Comparison of ENCODE assay signal across 18 cellular contexts in the genomic region with DNA sequence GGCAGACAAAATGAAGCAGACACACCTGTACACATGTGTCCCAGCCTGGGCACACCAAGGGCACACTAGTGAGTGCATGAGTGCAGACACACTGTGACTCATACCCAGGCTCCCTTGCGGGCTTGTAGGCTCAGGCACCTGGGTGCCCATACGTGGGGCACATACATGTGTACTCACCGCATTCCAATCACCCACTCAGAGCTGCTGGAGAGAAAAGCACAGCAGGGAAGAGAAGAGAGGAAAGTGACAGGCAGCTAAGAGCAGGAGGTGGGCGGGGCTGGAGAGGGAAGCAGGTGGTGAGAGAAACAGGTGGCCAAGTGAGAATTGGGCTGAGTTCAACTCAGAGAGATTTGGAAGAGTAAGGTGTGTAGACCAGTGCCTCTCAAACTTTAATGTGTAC. TPM values are rescaled to one million over a fixed set of nuclear protein-coding genes. Genes with fewer than 3 reads are reported as not detected.
DNase-seq lines count a peak whose midpoint lies in the region; ATAC-seq, FAIRE-seq and TF ChIP-seq lines count a peak whose summit lies in the region.
"Had no signal": no experiment of that assay in that cellular context is flagged by ENCODE, and none has a peak within 500 bp of the region (broad histone marks: within the 10 kb centered on the region; RNA-seq: fewer than 3 reads in every experiment).

No MANE protein-coding gene starts in this region.

- H3K27ac ChIP-seq in HEK293 (ENCODE audit: extremely low read depth, low read depth, low read length) (no peak overlapping the region), H1 (ENCODE audit: low read depth, low read length) (no peak overlapping the region), breast epithelium (no peak overlapping the region)
- H3K27ac ChIP-seq in naive thymus-derived CD4-positive, alpha-beta T cell (ENCODE audit: low read depth, low read length): no peak overlapping the region
- H3K27ac ChIP-seq: HL-60 had no signal

- peaks cover 0 to 1% (median 0%) of the 10 kb centered on the region in 11 donors for H3K9me3 Mint-ChIP-seq in naive thymus-derived CD4-positive, alpha-beta T cell
- H3K9me3 Mint-ChIP-seq: activated CD8-positive, alpha-beta T cell treated with anti-CD3 and anti-CD28 coated beads for 36 hours; activated T-helper 17 cell treated with anti-CD3 and anti-CD28 coated beads, Interleukin-2, amount 50 U/mL, for 72 hours; neural crest cell had no signal

- H3K4ac ChIP-seq in H1 (replicated peaks; ENCODE audit: insufficient read length, low read depth, low read length): no peak overlapping the region

- H4K91ac ChIP-seq in H1 (replicated peaks; ENCODE audit: insufficient read length, low read length): no peak overlapping the region

- H3K4me3 Mint-ChIP-seq in naive thymus-derived CD4-positive, alpha-beta T cell: no peak overlapping the region
- H3K4me3 Mint-ChIP-seq: activated CD8-positive, alpha-beta T cell treated with anti-CD3 and anti-CD28 coated beads for 36 hours; activated T-helper 17 cell treated with anti-CD3 and anti-CD28 coated beads, Interleukin-2, amount 50 U/mL, for 72 hours; neural crest cell had no signal

- no peaks in the 10 kb centered on the region for H3K79me2 ChIP-seq in H1 (ENCODE audit: control insufficient read depth in 1 of 2, insufficient read depth in 2 of 2, low read length in 2 of 2)

- intact Hi-C loops in breast epithelium (cut with DNase I; ENCODE audit: low total_unique reads): no loop called here
- intact Hi-C loops in naive thymus-derived CD4-positive, alpha-beta T cell (cut with micrococcal nuclease): no loop called here

- no peak overlapping the region for H3K4me3 ChIP-seq in HEK293 (ENCODE audit: low read depth, low read length)
- H3K4me3 ChIP-seq in H1 (ENCODE audit: extremely low read depth in 1 of 4, insufficient read depth in 2 of 4, low read depth in 3 of 4, low read length in 4 of 4): 0 out of 8 replicates have a peak overlapping the region, but pooled peaks of 1 of the 4 experiments have one; percentile 14
- no peak overlapping the region for H3K4me3 ChIP-seq in breast epithelium
- H3K4me3 ChIP-seq in naive thymus-derived CD4-positive, alpha-beta T cell (ENCODE audit: low read length): no peak overlapping the region
- H3K4me3 ChIP-seq: K562 had no signal

- no peaks in the 10 kb centered on the region for H3K79me1 ChIP-seq in H1 (ENCODE audit: low read depth, low read length)

- H3K23me2 ChIP-seq in H1 (ENCODE audit: low read depth, low read length): no peaks in the 10 kb centered on the region

- FAIRE-seq in H1 (lab: Jason Lieb, UNC) (peak; percentile 71), H54 (lab: Jason Lieb, UNC) (no peak)
- FAIRE-seq: K562, TTC549 had no signal

- no peak overlapping the region for H4K8ac ChIP-seq in H1 (ENCODE audit: extremely low read depth, insufficient read depth, low read length)

- WGBS in H1 (ENCODE audit: extremely low coverage in 1 of 2, insufficient coverage in 1 of 2, insufficient read length in 1 of 2, insufficient replicate concordance in 2 of 2, low coverage in 1 of 2, low lambda C conversion rate in 2 of 2, missing lambda C conversion rate in 1 of 2), 2 experiments: 24% methylated on average over 4 of the region's 4 CpGs; no CpG with 5 or more reads in 1 of the 2 experiments

- TF ChIP-seq RAD21 in H1 (IDR thresholded peaks at IDR 0.05 in 1 of 2, conservative IDR thresholded peaks at IDR 0.05 in 1 of 2; ENCODE audit: low read depth in 2 of 2, low read length in 2 of 2): no peak

- H3K27me3 Mint-ChIP-seq in naive thymus-derived CD4-positive, alpha-beta T cell: peaks cover 8 to 35% (median 15%) of the 10 kb centered on the region in 5 donors

- H3K18ac ChIP-seq in H1 (ENCODE audit: extremely low read depth, low read length): no peak overlapping the region

- no peak overlapping the region for H2BK120ac ChIP-seq in H1 (replicated peaks; ENCODE audit: low read depth, low read length)

- DNase-seq in COLO668 (lab: John Stamatoyannopoulos, UW; ENCODE audit: unreplicated experiment): peak; percentile 2
- DNase-seq in NCI-H2196 (lab: John Stamatoyannopoulos, UW; ENCODE audit: unreplicated experiment): peak; percentile 67
- peak in 1 of 2 experiments; percentile 65 for DNase-seq in H1 (ENCODE audit: low read depth in 1 of 2, low spot score in 2 of 2)
- no peak for DNase-seq in breast epithelium (ENCODE audit: low spot score in 2 of 2)
- DNase-seq in H54 (ENCODE audit: insufficient read length, low spot score): no peak
- no peak for DNase-seq in naive thymus-derived CD4-positive, alpha-beta T cell
- DNase-seq: activated CD8-positive, alpha-beta T cell treated with anti-CD3 and anti-CD28 coated beads for 36 hours; central memory CD4-positive, alpha-beta T cell; NCI-H2081 treated with DMSO at 0.1 percent for 48 hours; OCI-M1 had no signal

- H2BK5ac ChIP-seq in H1 (ENCODE audit: low read depth, low read length): no peak overlapping the region

- no peak for TF ChIP-seq CTCF in HEK293 (tag by site-specific recombination; IDR thresholded peaks at IDR 0.05)
- no peak for TF ChIP-seq CTCF in H1 (IDR thresholded peaks at IDR 0.05; ENCODE audit: control extremely low read depth in 1 of 3, insufficient read depth in 1 of 3, low read depth in 1 of 3, low read length in 3 of 3)
- no peak for TF ChIP-seq CTCF in breast epithelium (IDR thresholded peaks at IDR 0.05)

- H3K4me1 Mint-ChIP-seq in naive thymus-derived CD4-positive, alpha-beta T cell: peaks cover 0 to 11% (median 9%) of the 10 kb centered on the region in 7 donors
- H3K4me1 Mint-ChIP-seq: activated T-helper 17 cell treated with anti-CD3 and anti-CD28 coated beads, Interleukin-2, amount 50 U/mL, for 72 hours; neural crest cell had no signal

- no peaks in the 10 kb centered on the region for H4K20me1 ChIP-seq in H1 (replicated peaks in 1 of 2; ENCODE audit: control insufficient read depth in 1 of 2, insufficient read depth in 2 of 2, low read length in 2 of 2)

- H3K27me3 ChIP-seq in H1 (replicated peaks in 1 of 4; ENCODE audit: control insufficient read depth in 3 of 4, extremely low read depth in 1 of 4, insufficient read depth in 3 of 4, low read length in 3 of 4) (peaks cover 2 to 14% (median 9%) of the 10 kb centered on the region in 4 experiments; a peak in 6 of 7 replicates), breast epithelium (peaks cover 3 to 52% of the 10 kb centered on the region in 2 donors)
- no peaks in the 10 kb centered on the region for H3K27me3 ChIP-seq in naive thymus-derived CD4-positive, alpha-beta T cell (ENCODE audit: control insufficient read depth in 2 of 2, insufficient read depth in 2 of 2, low read length in 2 of 2)

- 0 out of 4 replicates have a peak overlapping the region, but pooled peaks of 1 of the 2 experiments have one; percentile 5 for H3K4me2 ChIP-seq in H1 (ENCODE audit: insufficient read depth in 1 of 2, low read depth in 2 of 2, low read length in 2 of 2)

- peak overlapping the region; percentile 23; the same call in 1 of the 2 replicates for H2BK20ac ChIP-seq in H1 (ENCODE audit: low read length)

- peaks cover 0 to 44% of the 10 kb centered on the region in 2 experiments; a peak in 1 of 3 replicates for H3K36me3 ChIP-seq in HEK293 (ENCODE audit: control insufficient read depth in 2 of 2, insufficient read depth in 1 of 2, low read length in 2 of 2)
- no peaks in the 10 kb centered on the region for H3K36me3 ChIP-seq in H1 (ENCODE audit: control insufficient read depth in 2 of 4, insufficient read depth in 4 of 4, low read length in 3 of 4)
- no peaks in the 10 kb centered on the region for H3K36me3 ChIP-seq in breast epithelium
- no peaks in the 10 kb centered on the region for H3K36me3 ChIP-seq in naive thymus-derived CD4-positive, alpha-beta T cell (ENCODE audit: control insufficient read depth in 2 of 3, insufficient read depth in 3 of 3, low read length in 3 of 3)

- H3K27ac Mint-ChIP-seq in naive thymus-derived CD4-positive, alpha-beta T cell: peak overlapping the region in 1 of 9 donors; percentile 53
- H3K27ac Mint-ChIP-seq: activated CD8-positive, alpha-beta T cell treated with anti-CD3 and anti-CD28 coated beads for 36 hours; activated T-helper 17 cell treated with anti-CD3 and anti-CD28 coated beads, Interleukin-2, amount 50 U/mL, for 72 hours had no signal

- no peak overlapping the region for H2AFZ ChIP-seq in H1 (ENCODE audit: low read length)

- no peaks in the 10 kb centered on the region for H3K4me1 ChIP-seq in HEK293 (ENCODE audit: control insufficient read depth, insufficient read depth, low read length)
- H3K4me1 ChIP-seq in H1 (replicated peaks in 1 of 4; ENCODE audit: control insufficient read depth in 3 of 4, insufficient read depth in 4 of 4, low read length in 3 of 4): peaks cover 0 to 16% (median 2%) of the 10 kb centered on the region in 4 experiments; a peak in 5 of 7 replicates
- no peaks in the 10 kb centered on the region for H3K4me1 ChIP-seq in breast epithelium
- peaks cover 4 to 7% of the 10 kb centered on the region in 2 donors for H3K4me1 ChIP-seq in naive thymus-derived CD4-positive, alpha-beta T cell (ENCODE audit: control insufficient read depth in 2 of 2, insufficient read depth in 2 of 2, low read length in 2 of 2)

- no peak overlapping the region for H3K56ac ChIP-seq in H1 (replicated peaks; ENCODE audit: insufficient read length, low read depth, low read length)

- 0 out of 2 replicates have a peak overlapping the region, but pooled peaks have one; percentile 72 for H2BK15ac ChIP-seq in H1 (ENCODE audit: low read length)

- no peak overlapping the region for H4K5ac ChIP-seq in H1 (ENCODE audit: insufficient read length, low read depth, low read length)

- POLR2A ChIA-PET in HEK293 (lab: Yijun Ruan, JAX): no interaction called here
- POLR2A ChIA-PET in H1 (lab: Charles Lee; ENCODE audit: partially characterized antibody): interaction anchor here (0.9 to 1.6 kb wide), 2 partner anchors 17 to 54 kb away, joined by 3 to 4 read pairs; a partner anchor contains a TSS
- POLR2A ChIA-PET in naive thymus-derived CD4-positive, alpha-beta T cell (lab: Charles Lee): interaction anchor here (0.6 kb wide), 1 partner anchor 453 kb away, joined by 3 read pairs; no protein-coding TSS in a partner anchor

- no peak overlapping the region for H3K9ac ChIP-seq in H1 (replicated peaks in 1 of 4; ENCODE audit: extremely low read depth in 1 of 4, low read depth in 3 of 4, low read length in 3 of 4)

- peak overlapping the region; percentile 84 for H2AK5ac ChIP-seq in H1 (ENCODE audit: low read depth, low read length)

- TF ChIP-seq POLR2A in H1 (IDR thresholded peaks at IDR 0.05; ENCODE audit: control extremely low read depth in 1 of 2, low read depth in 2 of 2, low read length in 2 of 2): no peak
- TF ChIP-seq POLR2A in breast epithelium (IDR thresholded peaks at IDR 0.05): no peak
- no peak for TF ChIP-seq POLR2A in H54 (IDR thresholded peaks at IDR 0.05; ENCODE audit: low read depth, low read length)

- H3K9me3 ChIP-seq in HEK293 (ENCODE audit: control insufficient read depth, insufficient read depth, low read depth, low read length) (no peaks in the 10 kb centered on the region), H1 (ENCODE audit: insufficient read depth in 2 of 2, low read depth in 1 of 2, low read length in 1 of 2) (no peaks in the 10 kb centered on the region), breast epithelium (no peaks in the 10 kb centered on the region)
- no peaks in the 10 kb centered on the region for H3K9me3 ChIP-seq in naive thymus-derived CD4-positive, alpha-beta T cell (ENCODE audit: control insufficient read depth in 2 of 3, low read length in 3 of 3)

- H2BK12ac ChIP-seq in H1 (ENCODE audit: low read depth, low read length): peak overlapping the region; percentile 75; the same call in 1 of the 2 replicates

- no peak overlapping the region for H3K14ac ChIP-seq in H1 (ENCODE audit: insufficient read length)

- TF ChIP-seq EP300 in H1 (IDR thresholded peaks at IDR 0.05; ENCODE audit: borderline replicate concordance in 1 of 2, low read depth in 2 of 2, low read length in 2 of 2): no peak

- H3K23ac ChIP-seq in H1 (ENCODE audit: insufficient read length): no peak overlapping the region

- ATAC-seq in naive thymus-derived CD4-positive, alpha-beta T cell: no peak
- no peak for ATAC-seq in HG03139 (IDR thresholded peaks at IDR 0.05; ENCODE audit: unreplicated experiment)
- ATAC-seq: activated CD8-positive, alpha-beta T cell treated with anti-CD3 and anti-CD28 coated beads for 36 hours; activated T-helper 17 cell treated with anti-CD3 and anti-CD28 coated beads, Interleukin-2, amount 50 U/mL, for 72 hours; K562 had no signal

- H3K36me3 Mint-ChIP-seq in naive thymus-derived CD4-positive, alpha-beta T cell: no peaks in the 10 kb centered on the region

- CTCF ChIA-PET in HEK293 (lab: Yijun Ruan, JAX): interaction anchor here (0.6 to 9.3 kb wide), 6 partner anchors 29 to 815 kb away, joined by 3 to 73 read pairs (median 4); a partner anchor contains a TSS
- CTCF ChIA-PET in H1 (lab: Charles Lee; ENCODE audit: partially characterized antibody): interaction anchor here (0.7 to 1.9 kb wide), 6 partner anchors 18 to 211 kb away, joined by 3 to 7 read pairs (median 4); no protein-coding TSS in a partner anchor
- CTCF ChIA-PET in naive thymus-derived CD4-positive, alpha-beta T cell (lab: Charles Lee): no interaction called here

RNA-seq across cellular contexts. Expression of a gene that starts 54.0 kb away (rescaled TPM):
- total RNA-seq in H1 (2021; fragmentation: NEBNext Ultra II Directional; extraction: Animal tissue kit (Norgen Biotek cat#: 25700)): 0.31 and 0.45 TPM in 2 replicates
- polyA plus RNA-seq in H1 (2011; rRNA removed): 0.60 and 0.67 TPM in 2 replicates
- 0.35 TPM for polyA plus RNA-seq in H1 (2011; cell fraction: cytosol; rRNA removed)
- polyA plus RNA-seq in H1 (2011; cell fraction: nucleus; rRNA removed): 2.6 TPM
- 0.18 to 0.65 TPM (median 0.55 TPM) in 4 replicates for polyA plus RNA-seq in H1 (2012, experiment 1 of 2)
- 0.26 TPM for polyA plus RNA-seq in H1 (2012, experiment 2 of 2)
- polyA plus RNA-seq in H1 (2013, experiment 1 of 2): 0.32 TPM
- polyA plus RNA-seq in H1 (2013, experiment 2 of 2): 0.17 TPM
- 0.24 and 0.69 TPM in 2 replicates for polyA minus RNA-seq in H1 (2011; rRNA and poly(A)+ RNA removed)
- 0.22 TPM for polyA minus RNA-seq in H1 (2011; cell fraction: cytosol; rRNA and poly(A)+ RNA removed)
- polyA minus RNA-seq in H1 (2011; cell fraction: nucleus; rRNA and poly(A)+ RNA removed): 0.40 TPM
- total RNA-seq in breast epithelium: under 1 TPM in 2 of 3 donors, not detected in 1; under 0.01 TPM
- under 1 TPM in 4 of 5 experiments, not detected in 1; 0.10 to 0.89 (median 0.40) TPM for total RNA-seq in naive thymus-derived CD4-positive, alpha-beta T cell
- polyA plus RNA-seq in naive thymus-derived CD4-positive, alpha-beta T cell: under 1 TPM; 0.28 to 0.41 TPM
- total RNA-seq: activated T-helper 17 cell treated with anti-CD3 and anti-CD28 coated beads, Interleukin-2, amount 50 U/mL, for 72 hours; K562; lung microvascular endothelial cell had no signal
- polyA plus RNA-seq: K562 had no signal

Comparison
In these comparisons a context has a peak if more than half of its experiments do, and no peak if none do; other contexts are left out.
1. DNase-seq: peak in COLO668 (single experiment) and NCI-H2196 (single experiment); none in breast epithelium (0 of 2), H54 (single experiment) and naive thymus-derived CD4-positive, alpha-beta T cell (0 of 9).